In the genomic region with DNA sequence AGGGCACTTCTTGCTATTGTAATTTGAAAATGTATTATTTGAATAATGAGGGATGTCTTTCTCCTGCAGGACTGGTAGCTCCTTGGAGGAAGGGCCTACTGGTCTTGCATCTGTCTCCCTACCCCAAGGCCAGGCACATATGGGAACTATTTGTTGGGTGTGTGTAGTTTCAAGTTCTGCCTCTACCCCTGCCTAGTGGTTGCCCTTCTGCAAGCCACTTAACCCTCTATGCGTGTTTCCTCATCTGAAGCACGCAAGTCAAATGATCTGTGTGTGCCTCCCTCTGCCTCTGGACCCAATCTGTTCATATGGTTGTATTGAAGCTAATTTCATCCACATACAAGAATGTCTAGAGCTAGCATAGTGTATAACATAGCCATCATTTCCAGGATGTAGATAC, we compare ENCODE assay signal across 25 cellular contexts.
DNase-seq lines count a peak whose midpoint lies in the region; ATAC-seq and TF ChIP-seq lines count a peak whose summit lies in the region.
"Had no signal": no experiment of that assay in that cellular context is flagged by ENCODE, and none has a peak within 500 bp of the region (broad histone marks: within the 10 kb centered on the region; RNA-seq: fewer than 3 reads in every experiment).

No MANE protein-coding gene starts in this region.

- H3K36me3 ChIP-seq in OCI-LY7 (ENCODE audit: insufficient read depth, low read length), result peaks cover 67% of the 10 kb centered on the region

- peak overlapping the region; percentile 56 for H3K27ac Mint-ChIP-seq in dendritic cell treated with granulocyte-macrophage colony-stimulating factor and Interleukin-4, amounts not matched to agents 40 ng/mL and 50 ng/mL, for 4 days
- peak overlapping the region in 5 of 6 donors; percentile 33 to 85 (median 63) for H3K27ac Mint-ChIP-seq in naive B cell
- H3K27ac Mint-ChIP-seq in CD4-positive, alpha-beta T cell, result no peak overlapping the region
- H3K27ac Mint-ChIP-seq: activated naive CD8-positive, alpha-beta T cell treated with anti-CD3 and anti-CD28 coated beads for 36 hours; natural killer cell treated with Interleukin-12 subunit alpha and Interleukin-12 subunit beta and Interleukin-15 and Interleukin-18, amount 100 ng/mL, for 72 hours; T-helper 1 cell treated with Interleukin-12 subunit alpha and Interleukin-12 subunit beta and Interleukin-4 antibody, amounts not matched to agents 30 μg/mL and 1 μg/mL, for 36 hours had no signal

- H3K36me3 Mint-ChIP-seq in dendritic cell treated with granulocyte-macrophage colony-stimulating factor and Interleukin-4, amounts not matched to agents 40 ng/mL and 50 ng/mL, for 4 days (ENCODE audit: low read depth), result peaks cover 63% of the 10 kb centered on the region
- H3K36me3 Mint-ChIP-seq in naive B cell, result peaks cover 7 to 9% of the 10 kb centered on the region in 2 donors
- H3K36me3 Mint-ChIP-seq in CD4-positive, alpha-beta T cell (ENCODE audit: low read depth), result peaks cover 36% of the 10 kb centered on the region
- H3K36me3 Mint-ChIP-seq: natural killer cell treated with Interleukin-12 subunit alpha and Interleukin-12 subunit beta and Interleukin-15 and Interleukin-18, amount 100 ng/mL, for 72 hours had no signal

- H4K20me1 ChIP-seq in OCI-LY7 (ENCODE audit: insufficient read depth, low read length), result no peaks in the 10 kb centered on the region
- H4K20me1 ChIP-seq: BLaER1 treated with 17β-estradiol and CSF1 and Interleukin-3, amounts not matched to agents 10 nM and 100 nM had no signal

- CTCF ChIA-PET in OCI-LY7 (lab: Charles Lee; ENCODE audit: unreplicated experiment), result no interaction called here
- CTCF ChIA-PET in CD4-positive, alpha-beta T cell (lab: Charles Lee), result interaction anchor here (1.1 kb wide), 1 partner anchor 13 kb away, joined by 5 read pairs; no protein-coding TSS in a partner anchor

- H3K4me2 ChIP-seq in OCI-LY7 (ENCODE audit: low read length), result no peak overlapping the region
- H3K4me2 ChIP-seq: BLaER1 treated with 17β-estradiol and CSF1 and Interleukin-3, amounts not matched to agents 10 nM and 100 nM; SK-N-SH had no signal

- no peak overlapping the region for H3K27ac ChIP-seq in OCI-LY7 (ENCODE audit: low read depth, low read length, poor library complexity, severe bottlenecking)
- H3K27ac ChIP-seq in CD4-positive, alpha-beta T cell (ENCODE audit: low read depth, low read length), result no peak overlapping the region
- H3K27ac ChIP-seq: BLaER1 treated with 17β-estradiol and CSF1 and Interleukin-3, amounts not matched to agents 10 nM and 100 nM had no signal

- no TSS peak for BruUV-seq in OCI-LY7 (replicated peaks; lab: Mats Ljungman, UMichigan)

- DNase-seq in CD1c-positive myeloid dendritic cell (ENCODE audit: extremely low spot score) (peak; percentile 29), MV-4-11 (lab: John Stamatoyannopoulos, UW) (peak; percentile 80), naive B cell (no peak), OCI-LY7 (ENCODE audit: low spot score) (no peak), GDM1 (lab: John Stamatoyannopoulos, UW) (no peak)
- no peak for DNase-seq in CD4-positive, alpha-beta T cell
- DNase-seq: ACHN; activated CD4-positive, alpha-beta T cell treated with anti-CD3 and anti-CD28 coated beads for 1 hour; activated effector memory CD4-positive, alpha-beta T cell treated with anti-CD3 and anti-CD28 coated beads, Interleukin-2, amount 50 U/mL, for 16 hours; activated naive CD8-positive, alpha-beta T cell treated with anti-CD3 and anti-CD28 coated beads for 36 hours; Calu3; cortex of kidney; IMR-90; NCI-H1105; NCI-H1930; NCI-H526 treated with DMSO at 0.1 percent for 48 hours; OCI-M1; SK-N-SH; small intestine; stimulated activated CD4-positive, alpha-beta T cell treated with anti-CD3 and anti-CD28 coated beads, Interleukin-1b, Interleukin-23, amount 100 ng/mL, for 48 hours had no signal

- H3K9me2 ChIP-seq in OCI-LY7 (ENCODE audit: insufficient read depth, low read length), result no peaks in the 10 kb centered on the region
- H3K9me2 ChIP-seq: SK-N-SH had no signal

- no peaks in the 10 kb centered on the region for H3K27me3 Mint-ChIP-seq in dendritic cell treated with granulocyte-macrophage colony-stimulating factor and Interleukin-4, amounts not matched to agents 40 ng/mL and 50 ng/mL, for 4 days
- no peaks in the 10 kb centered on the region for H3K27me3 Mint-ChIP-seq in naive B cell
- no peaks in the 10 kb centered on the region for H3K27me3 Mint-ChIP-seq in CD4-positive, alpha-beta T cell
- H3K27me3 Mint-ChIP-seq: activated naive CD8-positive, alpha-beta T cell treated with anti-CD3 and anti-CD28 coated beads for 36 hours; natural killer cell treated with Interleukin-12 subunit alpha and Interleukin-12 subunit beta and Interleukin-15 and Interleukin-18, amount 100 ng/mL, for 72 hours had no signal

- intact Hi-C loops in dendritic cell treated with granulocyte-macrophage colony-stimulating factor and Interleukin-4, amounts not matched to agents 40 ng/mL and 50 ng/mL, for 4 days (cut with micrococcal nuclease), result no loop called here
- intact Hi-C loops in OCI-LY7 (cut with micrococcal nuclease; ENCODE audit: unreplicated experiment), result no loop called here
- intact Hi-C loops in CD4-positive, alpha-beta T cell (cut with DNase I, micrococcal nuclease), result no loop called here

- H2AFZ ChIP-seq in OCI-LY7 (ENCODE audit: low read length), result no peak overlapping the region

- no peaks in the 10 kb centered on the region for H3K27me3 ChIP-seq in CD4-positive, alpha-beta T cell (ENCODE audit: control insufficient read depth, insufficient read depth, low read length)
- H3K27me3 ChIP-seq: BLaER1 treated with 17β-estradiol and CSF1 and Interleukin-3, amounts not matched to agents 10 nM and 100 nM had no signal

- H3K4me1 Mint-ChIP-seq in dendritic cell treated with granulocyte-macrophage colony-stimulating factor and Interleukin-4, amounts not matched to agents 40 ng/mL and 50 ng/mL, for 4 days (ENCODE audit: low read depth), result peaks cover 34% of the 10 kb centered on the region
- H3K4me1 Mint-ChIP-seq in naive B cell, result peaks cover 11 to 22% (median 21%) of the 10 kb centered on the region in 3 donors
- H3K4me1 Mint-ChIP-seq in CD4-positive, alpha-beta T cell (ENCODE audit: low read depth), result no peaks in the 10 kb centered on the region

- no peaks in the 10 kb centered on the region for H3K79me2 ChIP-seq in OCI-LY7 (ENCODE audit: insufficient read depth, low read depth, low read length)

- ATAC-seq in naive B cell (ENCODE audit: low read depth in 2 of 2) (no peak), GM18861 (IDR thresholded peaks at IDR 0.05; ENCODE audit: unreplicated experiment) (no peak)
- ATAC-seq in CD4-positive, alpha-beta T cell (ENCODE audit: poor library complexity), result no peak

- no peak for TF ChIP-seq CTCF in OCI-LY7 (conservative IDR thresholded peaks at IDR 0.05; ENCODE audit: low read length)
- no peak for TF ChIP-seq CTCF in CD4-positive, alpha-beta T cell (IDR thresholded peaks at IDR 0.05)

- H3K4me1 ChIP-seq in OCI-LY7 (ENCODE audit: insufficient read depth, low read length, poor library complexity, severe bottlenecking), result no peaks in the 10 kb centered on the region

- H3K4me3 Mint-ChIP-seq in dendritic cell treated with granulocyte-macrophage colony-stimulating factor and Interleukin-4, amounts not matched to agents 40 ng/mL and 50 ng/mL, for 4 days, result no peak overlapping the region
- H3K4me3 Mint-ChIP-seq in naive B cell, result peak overlapping the region in 1 of 8 donors; percentile 43
- H3K4me3 Mint-ChIP-seq in CD4-positive, alpha-beta T cell, result no peak overlapping the region
- H3K4me3 Mint-ChIP-seq: activated naive CD8-positive, alpha-beta T cell treated with anti-CD3 and anti-CD28 coated beads for 36 hours; natural killer cell treated with Interleukin-12 subunit alpha and Interleukin-12 subunit beta and Interleukin-15 and Interleukin-18, amount 100 ng/mL, for 72 hours; T-helper 1 cell treated with Interleukin-12 subunit alpha and Interleukin-12 subunit beta and Interleukin-4 antibody, amounts not matched to agents 30 μg/mL and 1 μg/mL, for 36 hours had no signal

- no peaks in the 10 kb centered on the region for H3K9me3 Mint-ChIP-seq in dendritic cell treated with granulocyte-macrophage colony-stimulating factor and Interleukin-4, amounts not matched to agents 40 ng/mL and 50 ng/mL, for 4 days
- no peaks in the 10 kb centered on the region for H3K9me3 Mint-ChIP-seq in naive B cell
- no peaks in the 10 kb centered on the region for H3K9me3 Mint-ChIP-seq in CD4-positive, alpha-beta T cell
- H3K9me3 Mint-ChIP-seq: activated naive CD8-positive, alpha-beta T cell treated with anti-CD3 and anti-CD28 coated beads for 36 hours; natural killer cell treated with Interleukin-12 subunit alpha and Interleukin-12 subunit beta and Interleukin-15 and Interleukin-18, amount 100 ng/mL, for 72 hours; T-helper 1 cell treated with Interleukin-12 subunit alpha and Interleukin-12 subunit beta and Interleukin-4 antibody, amounts not matched to agents 30 μg/mL and 1 μg/mL, for 36 hours had no signal

- H3K9me3 ChIP-seq in OCI-LY7 (ENCODE audit: low read length), result no peaks in the 10 kb centered on the region
- H3K9me3 ChIP-seq in CD4-positive, alpha-beta T cell (ENCODE audit: control insufficient read depth, low read length), result no peaks in the 10 kb centered on the region
- H3K9me3 ChIP-seq: BLaER1 treated with 17β-estradiol and CSF1 and Interleukin-3, amounts not matched to agents 10 nM and 100 nM; SK-N-SH had no signal

- POLR2A ChIA-PET in OCI-LY7 (lab: Charles Lee), result no interaction called here
- POLR2A ChIA-PET in CD4-positive, alpha-beta T cell (lab: Charles Lee), result no interaction called here

- H3K4me3 ChIP-seq in OCI-LY7 (ENCODE audit: low read depth, low read length, poor library complexity, severe bottlenecking), result no peak overlapping the region
- H3K4me3 ChIP-seq: BLaER1 treated with 17β-estradiol and CSF1 and Interleukin-3, amounts not matched to agents 10 nM and 100 nM had no signal

Comparison
In these comparisons a context has a peak if more than half of its experiments do, and no peak if none do; other contexts are left out.
1. DNase-seq: peak in CD1c-positive myeloid dendritic cell (single experiment) and MV-4-11 (single experiment); none in naive B cell (single experiment), OCI-LY7 (single experiment), CD4-positive, alpha-beta T cell (0 of 10) and GDM1 (single experiment).